ENCODE assay signal across 26 cellular contexts in the genomic region with DNA sequence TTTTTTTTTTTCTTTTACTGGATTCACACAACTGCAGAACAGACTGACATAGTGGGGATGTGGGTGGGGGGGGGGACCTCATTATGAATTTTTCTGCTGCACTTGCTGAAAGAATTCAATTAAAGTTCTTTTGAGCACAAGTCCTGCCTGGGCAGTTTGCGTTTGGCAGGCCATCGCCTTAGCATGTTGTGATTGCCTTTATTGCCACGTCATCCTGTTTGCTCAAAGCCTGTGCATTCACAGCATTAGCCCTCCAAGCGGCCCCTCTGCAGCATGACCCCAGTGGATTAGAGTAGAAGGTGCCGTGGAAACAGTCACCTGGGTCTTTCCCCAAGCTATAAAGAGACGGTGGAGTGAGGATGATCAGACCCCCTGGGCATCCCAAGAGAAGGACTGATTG. TPM values are rescaled to one million over a fixed set of nuclear protein-coding genes. Genes with fewer than 3 reads are reported as not detected.
A peak's percentile ranks its signal among the peaks of the same experiment; 100 is the strongest.
DNase-seq lines count a peak whose midpoint lies in the region; ATAC-seq, FAIRE-seq and TF ChIP-seq lines count a peak whose summit lies in the region.
"Had no signal": no experiment of that assay in that cellular context is flagged by ENCODE, and none has a peak within 500 bp of the region (broad histone marks: within the 10 kb centered on the region; RNA-seq: fewer than 3 reads in every experiment).

No MANE protein-coding gene starts in this region.

- H3K9me3 ChIP-seq in HepG2 (ENCODE audit: low read length) (no peaks in the 10 kb centered on the region), right lobe of liver (no peaks in the 10 kb centered on the region), neural cell (ENCODE audit: low read length) (no peaks in the 10 kb centered on the region), testis (no peaks in the 10 kb centered on the region)
- H3K9me3 ChIP-seq: Caco-2, SJSA1 had no signal

- WGBS in HepG2 (ENCODE audit: low lambda C conversion rate), result 96% methylated on average over 6 of the region's 6 CpGs
- WGBS in right lobe of liver (ENCODE audit: insufficient coverage, low coverage, low lambda C conversion rate, missing lambda C conversion rate), result 100% methylated on average over 6 of the region's 6 CpGs
- 45 to 62% methylated on average over 6 of the region's 6 CpGs for WGBS in testis, 2 donors

- H3K27me3 ChIP-seq in HepG2 (ENCODE audit: control insufficient read depth in 1 of 2, insufficient read depth in 2 of 2, low read length in 2 of 2), result no peaks in the 10 kb centered on the region
- H3K27me3 ChIP-seq in right lobe of liver, result no peaks in the 10 kb centered on the region
- no peaks in the 10 kb centered on the region for H3K27me3 ChIP-seq in dorsolateral prefrontal cortex
- no peaks in the 10 kb centered on the region for H3K27me3 ChIP-seq in neural cell (ENCODE audit: insufficient read depth, low read depth, low read length)
- no peaks in the 10 kb centered on the region for H3K27me3 ChIP-seq in testis
- H3K27me3 ChIP-seq: SJSA1 had no signal

- H3K27ac ChIP-seq in HepG2 (ENCODE audit: extremely low read length, insufficient read depth, low read length), result no peak overlapping the region
- no peak overlapping the region for H3K27ac ChIP-seq in right lobe of liver
- peak overlapping the region in 41 of 59 donors; percentile 12 to 87 (median 57) for H3K27ac ChIP-seq in dorsolateral prefrontal cortex
- peak overlapping the region; percentile 91 for H3K27ac ChIP-seq in neural cell (ENCODE audit: low read length)
- peak overlapping the region; percentile 77 to 82 for H3K27ac ChIP-seq in testis
- H3K27ac ChIP-seq: 22Rv1, C4-2B, GM23248, SJSA1 had no signal

- ATAC-seq in HepG2 (no peak), right lobe of liver (no peak), HG03095 (IDR thresholded peaks at IDR 0.05; ENCODE audit: unreplicated experiment) (no peak)
- ATAC-seq: CD8-positive, alpha-beta T cell; K562 had no signal

- peaks cover 48 to 86% of the 10 kb centered on the region in 2 experiments for H3K36me3 ChIP-seq in HepG2 (replicated peaks in 1 of 2; ENCODE audit: control insufficient read depth in 1 of 2, insufficient read depth in 2 of 2, low read length in 2 of 2)
- peaks cover 0 to 4% (median 2%) of the 10 kb centered on the region in 4 donors for H3K36me3 ChIP-seq in right lobe of liver
- H3K36me3 ChIP-seq in neural cell (ENCODE audit: insufficient read depth, low read length), result peaks cover 6% of the 10 kb centered on the region
- no peaks in the 10 kb centered on the region for H3K36me3 ChIP-seq in testis (ENCODE audit: low read depth, missing control alignments)

- no TSS peak for BruUV-seq in HepG2 (replicated peaks; lab: Mats Ljungman, UMichigan)

- no peak for TF ChIP-seq EP300 in HepG2 (IDR thresholded peaks at IDR 0.05; ENCODE audit: low read depth in 2 of 2, low read length in 2 of 2)
- no peak for TF ChIP-seq EP300 in HepG2 (CRISPR knock-in tag; IDR thresholded peaks at IDR 0.05; ENCODE audit: borderline replicate concordance)
- no peak for TF ChIP-seq EP300 in neural cell (conservative IDR thresholded peaks at IDR 0.05; ENCODE audit: poor library complexity, severe bottlenecking)

- H3K4me1 ChIP-seq in HepG2 (ENCODE audit: insufficient read depth, low read length) (peaks cover 27% of the 10 kb centered on the region), right lobe of liver (peaks cover 0 to 5% (median 2%) of the 10 kb centered on the region in 4 donors), testis (peaks cover 49% of the 10 kb centered on the region)
- H3K4me1 ChIP-seq: SJSA1 had no signal

- in situ Hi-C loops in HepG2 (cut with HindIII; ENCODE audit: extremely low pct_ligation_motif_present, low pct_unique_long_range_greater_than_20kb), result no loop called here

- TF ChIP-seq RAD21 in HepG2 (CRISPR knock-in tag; IDR thresholded peaks at IDR 0.05), result no peak
- TF ChIP-seq RAD21 in neural cell (conservative IDR thresholded peaks at IDR 0.05), result no peak

- H4K20me1 ChIP-seq in HepG2 (ENCODE audit: insufficient read depth, low read length) (peaks cover 14% of the 10 kb centered on the region), neural cell (ENCODE audit: insufficient read depth) (no peaks in the 10 kb centered on the region)

- no peak overlapping the region for H3K9ac ChIP-seq in HepG2 (ENCODE audit: insufficient read depth, low read depth, low read length)
- peak overlapping the region; percentile 25 for H3K9ac ChIP-seq in neural cell (ENCODE audit: low read length)
- H3K9ac ChIP-seq: GM23248 had no signal

- no peaks in the 10 kb centered on the region for H3F3A ChIP-seq in neural cell (ENCODE audit: insufficient read depth, low read length, poor library complexity, severe bottlenecking)

- DNase-seq in HepG2 (ENCODE audit: low spot score) (no peak), right lobe of liver (no peak), dorsolateral prefrontal cortex (no peak), testis (no peak), middle frontal gyrus (ENCODE audit: extremely low spot score, low spot score) (no peak), Kasumi-1 (lab: John Stamatoyannopoulos, UW) (no peak)
- DNase-seq: Caco-2; CD8-positive, alpha-beta T cell; GM23248; H7; MV-4-11; NCI-H1105; NCI-H1436 treated with DMSO at 0.1 percent for 48 hours; NCI-H187 treated with DMSO at 0.1 percent for 48 hours; NCI-H446; NCI-H526; NCI-H82; NK-92 treated with Interleukin-12 subunit alpha and Interleukin-12 subunit beta, amount 100 ng/mL, for 24 hours; Right ventricle myocardium superior; RPMI8226 had no signal

- TF ChIP-seq POLR2A in HepG2 (IDR thresholded peaks at IDR 0.05; ENCODE audit: insufficient read depth in 1 of 2, low read depth in 2 of 2, low read length in 2 of 2), result no peak
- no peak for TF ChIP-seq POLR2A in right lobe of liver (IDR thresholded peaks at IDR 0.05)
- no peak for TF ChIP-seq POLR2A in testis (IDR thresholded peaks at IDR 0.05)

- H2AFZ ChIP-seq in HepG2 (ENCODE audit: low read length) (no peak overlapping the region), neural cell (ENCODE audit: low read depth, low read length) (no peak overlapping the region)
- H2AFZ ChIP-seq: GM23248 had no signal

- TF ChIP-seq CTCF in HepG2 (CRISPR knock-in tag; IDR thresholded peaks at IDR 0.05) (no peak), right lobe of liver (IDR thresholded peaks at IDR 0.05) (no peak), dorsolateral prefrontal cortex (IDR thresholded peaks at IDR 0.05 in 54 of 56, conservative IDR thresholded peaks at IDR 0.05 in 2 of 56; ENCODE audit: low read depth in 1 of 56, partially characterized antibody in 56 of 56) (no peak), neural cell (IDR thresholded peaks at IDR 0.05; ENCODE audit: poor library complexity, severe bottlenecking) (no peak), testis (IDR thresholded peaks at IDR 0.05) (no peak)

- H3K4me3 ChIP-seq in HepG2 (replicated peaks in 1 of 3; ENCODE audit: insufficient read depth in 1 of 3, low read depth in 2 of 3, low read length in 3 of 3), result no peak overlapping the region
- H3K4me3 ChIP-seq in right lobe of liver, result no peak overlapping the region
- no peak overlapping the region for H3K4me3 ChIP-seq in dorsolateral prefrontal cortex
- no peak overlapping the region for H3K4me3 ChIP-seq in neural cell (ENCODE audit: low read length)
- no peak overlapping the region for H3K4me3 ChIP-seq in testis
- H3K4me3 ChIP-seq: GM23248, K562, SJSA1 had no signal

- H3K79me2 ChIP-seq in HepG2 (ENCODE audit: insufficient read depth, low read length), result peaks cover 44% of the 10 kb centered on the region
- H3K79me2 ChIP-seq in neural cell (replicated peaks; ENCODE audit: insufficient read depth, low read length), result peaks cover 56% of the 10 kb centered on the region

- H3K4me2 ChIP-seq in HepG2 (ENCODE audit: low read depth, low read length) (no peak overlapping the region), neural cell (ENCODE audit: low read length) (no peak overlapping the region)

- no peak for FAIRE-seq in HepG2 (lab: Jason Lieb, UNC)

- H3K9me2 ChIP-seq in neural cell (ENCODE audit: insufficient read depth, low read length), result no peaks in the 10 kb centered on the region

- intact Hi-C loops in HepG2 (cut with micrococcal nuclease; ENCODE audit: unreplicated experiment) (no loop called here), right lobe of liver (cut with DNase I) (no loop called here), dorsolateral prefrontal cortex (cut with DNase I) (no loop called here), testis (cut with DNase I; ENCODE audit: low total_unique reads) (no loop called here)

- POLR2A ChIA-PET in HepG2 (lab: Yijun Ruan, JAX), result interaction anchor here (1.0 kb wide), 1 partner anchor 15 kb away, joined by 4 read pairs; no protein-coding TSS in a partner anchor

- CTCF ChIA-PET in HepG2 (lab: Yijun Ruan, JAX; ENCODE audit: low intra/inter-chr PET ratio, low total read pairs), result no interaction called here

RNA-seq across cellular contexts. Expression of a gene that starts 17.1 kb away (rescaled TPM):
- 68.1 and 78.4 TPM in 2 replicates for total RNA-seq in HepG2 (2016; rRNA removed; fragmentation: Illumina TruSeq; extraction: Trizol)
- total RNA-seq in HepG2 (2016; cell fraction: cytosol; rRNA removed; fragmentation: Illumina TruSeq; extraction: Trizol; ENCODE audit: low read depth), result 20.7 and 27.5 TPM in 2 replicates
- total RNA-seq in HepG2 (2016; cell fraction: insoluble cytoplasmic fraction; rRNA removed; fragmentation: Illumina TruSeq; extraction: Trizol), result 63.6 and 75.1 TPM in 2 replicates
- total RNA-seq in HepG2 (2016; cell fraction: membrane; rRNA removed; fragmentation: Illumina TruSeq; extraction: Trizol), result 46.0 and 48.0 TPM in 2 replicates
- 99.8 and 106 TPM in 2 replicates for total RNA-seq in HepG2 (2016; cell fraction: nucleus; rRNA removed; fragmentation: Illumina TruSeq; extraction: Trizol)
- polyA plus RNA-seq in HepG2 (2011; rRNA removed), result 71.5 and 77.5 TPM in 2 replicates
- 46.4 and 63.8 TPM in 2 replicates for polyA plus RNA-seq in HepG2 (2011; cell fraction: cytosol; rRNA removed)
- polyA plus RNA-seq in HepG2 (2011; cell fraction: nucleus; rRNA removed), result 160 and 214 TPM in 2 replicates
- polyA plus RNA-seq in HepG2 (2012), result 58.9 and 61.5 TPM in 2 replicates
- polyA plus RNA-seq in HepG2 (2016; cell fraction: cytosol; fragmentation: Illumina TruSeq; extraction: Trizol; ENCODE audit: low read depth), result 44.4 and 51.3 TPM in 2 replicates
- polyA plus RNA-seq in HepG2 (2016; cell fraction: insoluble cytoplasmic fraction; fragmentation: Illumina TruSeq; extraction: Trizol; ENCODE audit: low read depth), result 65.9 and 71.3 TPM in 2 replicates
- 51.0 and 55.4 TPM in 2 replicates for polyA plus RNA-seq in HepG2 (2016; cell fraction: membrane; fragmentation: Illumina TruSeq; extraction: Trizol; ENCODE audit: low read depth)
- 80.0 and 84.1 TPM in 2 replicates for polyA plus RNA-seq in HepG2 (2016; cell fraction: nucleus; fragmentation: Illumina TruSeq; extraction: Trizol; ENCODE audit: insufficient read depth, low read depth)
- polyA minus RNA-seq in HepG2 (2011; rRNA and poly(A)+ RNA removed; ENCODE audit: low replicate concordance), result 123 and 154 TPM in 2 replicates
- polyA minus RNA-seq in HepG2 (2011; cell fraction: cytosol; rRNA and poly(A)+ RNA removed), result 38.9 and 41.5 TPM in 2 replicates
- 157 and 171 TPM in 2 replicates for polyA minus RNA-seq in HepG2 (2011; cell fraction: nucleus; rRNA and poly(A)+ RNA removed)
- total RNA-seq in right lobe of liver, result 10 to 100 TPM; 12.0 to 22.6 (median 19.4) TPM
- total RNA-seq in dorsolateral prefrontal cortex, result 100 to 1,000 TPM in 115 of 120 experiments, 10 to 100 TPM in 5; 86.3 to 279 (median 141) TPM
- 61.4 and 73.2 TPM in 2 replicates for polyA plus RNA-seq in neural cell
- 153 and 175 TPM in 2 replicates for polyA minus RNA-seq in neural cell
- 100 to 1,000 TPM in 1 of 2 donors, 10 to 100 TPM in 1; 76.6 to 106 TPM for total RNA-seq in testis
- 46.5 TPM for polyA plus RNA-seq in testis (ENCODE audit: insufficient read depth, low read depth, low replicate concordance)

Comparison
In these comparisons a context has a peak if more than half of its experiments do, and no peak if none do; other contexts are left out.
1. H3K27ac ChIP-seq: peak in dorsolateral prefrontal cortex (41 of 59), neural cell (single experiment) and testis (2 of 2); none in HepG2 (single experiment) and right lobe of liver (0 of 3).